Comparison of ENCODE assay signal across 19 cellular contexts in genomic region chr7:138755331-138755747, GRCh38. TPM values are rescaled to one million over a fixed set of nuclear protein-coding genes. Genes with fewer than 3 reads are reported as not detected.
DNase-seq lines count a peak whose midpoint lies in the region; ATAC-seq and TF ChIP-seq lines count a peak whose summit lies in the region.
"Had no signal": no experiment of that assay in that cellular context is flagged by ENCODE, and none has a peak within 500 bp of the region (broad histone marks: within the 10 kb centered on the region; RNA-seq: fewer than 3 reads in every experiment).

No MANE protein-coding gene starts in this region.

- peak overlapping the region in 2 of 3 experiments; percentile 30 to 45; a peak in 4 of 7 replicates for H3K27ac Mint-ChIP-seq in H9
- no peak overlapping the region for H3K27ac Mint-ChIP-seq in activated CD8-positive, alpha-beta T cell treated with anti-CD3 and anti-CD28 coated beads for 36 hours
- H3K27ac Mint-ChIP-seq: B cell had no signal

- no peak overlapping the region for H2BK20ac ChIP-seq in H9 (ENCODE audit: low read depth, low read length, poor library complexity, severe bottlenecking)

- no CpG with 5 or more reads among the region's 10 CpGs for WGBS in H9 (ENCODE audit: extremely low coverage, insufficient read length, low lambda C conversion rate)

- H3T11ph ChIP-seq in H9 (ENCODE audit: low read length): no peak overlapping the region

- no peak overlapping the region for H2BK12ac ChIP-seq in H9 (ENCODE audit: insufficient read length, low read depth, low read length)

- H2AFZ ChIP-seq in H9 (ENCODE audit: low read length): peak overlapping the region; percentile 36

- no peak overlapping the region for H4K91ac ChIP-seq in H9 (ENCODE audit: insufficient read length, low read depth, low read length)

- H3K4me3 ChIP-seq in lower lobe of right lung: no peak overlapping the region
- H3K4me3 ChIP-seq: lung had no signal

- H3K79me2 ChIP-seq in H9 (ENCODE audit: insufficient read depth, low read length): no peaks in the 10 kb centered on the region

- H3K23me2 ChIP-seq in H9 (ENCODE audit: insufficient read length, low read depth, low read length, poor library complexity, severe bottlenecking): no peaks in the 10 kb centered on the region

- intact Hi-C loops in activated CD8-positive, alpha-beta T cell treated with anti-CD3 and anti-CD28 coated beads for 36 hours (cut with micrococcal nuclease): no loop called here
- intact Hi-C loops in lower lobe of right lung (cut with DNase I): no loop called here

- TF ChIP-seq CTCF in H9 (conservative IDR thresholded peaks at IDR 0.05) (no peak), lower lobe of right lung (IDR thresholded peaks at IDR 0.05) (no peak)
- TF ChIP-seq CTCF in activated CD8-positive, alpha-beta T cell treated with anti-CD3 and anti-CD28 coated beads for 36 hours (IDR thresholded peaks at IDR 0.05): no peak

- H3K4me1 Mint-ChIP-seq in H9: peaks cover 35 to 39% of the 10 kb centered on the region in 2 experiments
- peaks cover 50% of the 10 kb centered on the region for H3K4me1 Mint-ChIP-seq in activated CD8-positive, alpha-beta T cell treated with anti-CD3 and anti-CD28 coated beads for 36 hours (ENCODE audit: low read depth)
- H3K4me1 Mint-ChIP-seq: B cell had no signal

- no peak overlapping the region for H3K4ac ChIP-seq in H9 (ENCODE audit: low read depth, low read length)

- DNase-seq in AG08396 (ENCODE audit: low spot score): peak; percentile 17
- no peak for DNase-seq in H9
- DNase-seq in astrocyte of the hippocampus (ENCODE audit: low read depth, low spot score): peak; percentile 61
- peak; percentile 29 for DNase-seq in left kidney (ENCODE audit: low read depth, low spot score)
- no peak for DNase-seq in activated CD8-positive, alpha-beta T cell treated with anti-CD3 and anti-CD28 coated beads for 36 hours
- no peak for DNase-seq in ecto neural progenitor cell (ENCODE audit: low spot score)
- no peak for DNase-seq in lower lobe of right lung
- DNase-seq: activated CD8-positive, alpha-beta memory T cell treated with anti-CD3 and anti-CD28 coated beads, Interleukin-2, amount 50 U/mL, for 48 hours; amniotic stem cell; KG1; NCI-H1694; NCI-H748 treated with DMSO at 0.1 percent for 48 hours; SIG-M5; stimulated activated CD4-positive, alpha-beta T cell treated with anti-CD3 and anti-CD28 coated beads, Interleukin-1b, Interleukin-23, amount 100 ng/mL, for 48 hours had no signal

- no peak for ATAC-seq in activated CD8-positive, alpha-beta T cell treated with anti-CD3 and anti-CD28 coated beads for 36 hours
- no peak for ATAC-seq in GM21381 (IDR thresholded peaks at IDR 0.05; ENCODE audit: unreplicated experiment)
- no peak for ATAC-seq in lower lobe of right lung

- H2BK120ac ChIP-seq in H9 (ENCODE audit: low read depth, low read length, poor library complexity, severe bottlenecking): no peak overlapping the region

- no peaks in the 10 kb centered on the region for H3K9me3 Mint-ChIP-seq in H9
- H3K9me3 Mint-ChIP-seq in activated CD8-positive, alpha-beta T cell treated with anti-CD3 and anti-CD28 coated beads for 36 hours: no peaks in the 10 kb centered on the region

- no peak overlapping the region for H3K23ac ChIP-seq in H9 (ENCODE audit: insufficient read length, low read depth, low read length)

- H3K4me1 ChIP-seq in H9 (ENCODE audit: insufficient read depth, low read length): no peaks in the 10 kb centered on the region
- H3K4me1 ChIP-seq in lower lobe of right lung: peaks cover 7% of the 10 kb centered on the region

- no peak overlapping the region for H3K4me3 Mint-ChIP-seq in H9
- no peak overlapping the region for H3K4me3 Mint-ChIP-seq in activated CD8-positive, alpha-beta T cell treated with anti-CD3 and anti-CD28 coated beads for 36 hours
- H3K4me3 Mint-ChIP-seq: B cell had no signal

- no peak overlapping the region for H4K8ac ChIP-seq in H9 (replicated peaks; ENCODE audit: insufficient read length, low read depth, low read length)

- POLR2A ChIA-PET in activated CD8-positive, alpha-beta T cell treated with anti-CD3 and anti-CD28 coated beads for 36 hours (lab: Charles Lee): no interaction called here

- no peak overlapping the region for H2BK15ac ChIP-seq in H9 (ENCODE audit: low read depth, low read length)

- no peak overlapping the region for H2AK5ac ChIP-seq in H9 (ENCODE audit: insufficient read length, low read length)

- H3K27me3 ChIP-seq in H9 (ENCODE audit: insufficient read depth, low read length) (no peaks in the 10 kb centered on the region), lower lobe of right lung (ENCODE audit: low read depth) (no peaks in the 10 kb centered on the region)

- no peak overlapping the region for H2BK5ac ChIP-seq in H9 (ENCODE audit: insufficient read length, low read length)

- H3K27me3 Mint-ChIP-seq in H9 (ENCODE audit: low read depth): peaks cover 1% of the 10 kb centered on the region; the same call in 1 of the 2 replicates
- H3K27me3 Mint-ChIP-seq in activated CD8-positive, alpha-beta T cell treated with anti-CD3 and anti-CD28 coated beads for 36 hours: no peaks in the 10 kb centered on the region

- H3K56ac ChIP-seq in H9 (ENCODE audit: insufficient read length, low read depth, low read length): no peak overlapping the region

- H3K9ac ChIP-seq in H9 (ENCODE audit: extremely low read depth, insufficient read length, low read length): no peak overlapping the region

- no peaks in the 10 kb centered on the region for H3K36me3 Mint-ChIP-seq in H9 (ENCODE audit: insufficient read depth in 1 of 3, low read depth in 3 of 3)
- no peaks in the 10 kb centered on the region for H3K36me3 Mint-ChIP-seq in activated CD8-positive, alpha-beta T cell treated with anti-CD3 and anti-CD28 coated beads for 36 hours (ENCODE audit: low read depth)

- no peak overlapping the region for H3K14ac ChIP-seq in H9 (ENCODE audit: insufficient read depth, low read length)

- H3K27ac ChIP-seq in H9 (ENCODE audit: insufficient read length, low read depth, low read length): no peak overlapping the region
- H3K27ac ChIP-seq in lower lobe of right lung: no peak overlapping the region
- H3K27ac ChIP-seq: VCaP had no signal

- H4K20me1 ChIP-seq in H9 (ENCODE audit: control insufficient read depth, insufficient read depth, insufficient read length): no peaks in the 10 kb centered on the region

- H4K5ac ChIP-seq in H9 (ENCODE audit: insufficient read length, low read depth, low read length): no peak overlapping the region

- H3K79me1 ChIP-seq in H9 (ENCODE audit: insufficient read depth, low read depth, low read length, poor library complexity, severe bottlenecking): no peaks in the 10 kb centered on the region

- H3K18ac ChIP-seq in H9 (ENCODE audit: insufficient read length, low read depth, low read length): no peak overlapping the region

- CTCF ChIA-PET in activated CD8-positive, alpha-beta T cell treated with anti-CD3 and anti-CD28 coated beads for 36 hours (lab: Charles Lee): interaction anchor here (0.8 kb wide), 1 partner anchor 150 kb away, joined by 3 read pairs; no protein-coding TSS in a partner anchor

- H3K36me3 ChIP-seq in lower lobe of right lung: no peaks in the 10 kb centered on the region

- H3K9me3 ChIP-seq in H9 (ENCODE audit: control insufficient read depth, low read depth, low read length) (no peaks in the 10 kb centered on the region), lower lobe of right lung (no peaks in the 10 kb centered on the region)

- H3K4me2 ChIP-seq in H9 (ENCODE audit: insufficient read depth, insufficient read length, low read length): no peak overlapping the region

RNA-seq across cellular contexts. Expression of gene TMEM213, which starts 42.5 kb away (rescaled TPM):
- total RNA-seq in H9 (2021): 0.22 TPM in 1 of 2 replicates, not detected in the other
- not detected for total RNA-seq in activated CD8-positive, alpha-beta T cell treated with anti-CD3 and anti-CD28 coated beads for 36 hours
- total RNA-seq in lower lobe of right lung: 1.9 TPM
- total RNA-seq: B cell, pulmonary artery endothelial cell had no signal

RNA-seq across cellular contexts. Expression of gene ATP6V0A4, which starts 42.7 kb away (rescaled TPM):
- total RNA-seq in H9 (2021): 0.79 and 0.90 TPM in 2 replicates
- not detected for total RNA-seq in activated CD8-positive, alpha-beta T cell treated with anti-CD3 and anti-CD28 coated beads for 36 hours
- total RNA-seq in lower lobe of right lung: 1.7 TPM
- total RNA-seq: B cell had no signal

RNA-seq across cellular contexts. Expression of gene SVOPL, which starts 54.2 kb away (rescaled TPM):
- total RNA-seq in H9 (2021) (1.1 and 1.4 TPM in 2 replicates), lower lobe of right lung (0.74 TPM)
- under 1 TPM in 1 of 2 experiments, not detected in 1; 0.78 TPM for total RNA-seq in activated CD8-positive, alpha-beta T cell treated with anti-CD3 and anti-CD28 coated beads for 36 hours
- total RNA-seq: B cell, pulmonary artery endothelial cell had no signal

Comparison
In these comparisons a context has a peak if more than half of its experiments do, and no peak if none do; other contexts are left out.
1. DNase-seq: peak in AG08396 (single experiment), astrocyte of the hippocampus (single experiment) and left kidney (single experiment); none in H9 (single experiment), activated CD8-positive, alpha-beta T cell treated with anti-CD3 and anti-CD28 coated beads for 36 hours (single experiment), ecto neural progenitor cell (single experiment) and lower lobe of right lung (single experiment).